In the genomic region with DNA sequence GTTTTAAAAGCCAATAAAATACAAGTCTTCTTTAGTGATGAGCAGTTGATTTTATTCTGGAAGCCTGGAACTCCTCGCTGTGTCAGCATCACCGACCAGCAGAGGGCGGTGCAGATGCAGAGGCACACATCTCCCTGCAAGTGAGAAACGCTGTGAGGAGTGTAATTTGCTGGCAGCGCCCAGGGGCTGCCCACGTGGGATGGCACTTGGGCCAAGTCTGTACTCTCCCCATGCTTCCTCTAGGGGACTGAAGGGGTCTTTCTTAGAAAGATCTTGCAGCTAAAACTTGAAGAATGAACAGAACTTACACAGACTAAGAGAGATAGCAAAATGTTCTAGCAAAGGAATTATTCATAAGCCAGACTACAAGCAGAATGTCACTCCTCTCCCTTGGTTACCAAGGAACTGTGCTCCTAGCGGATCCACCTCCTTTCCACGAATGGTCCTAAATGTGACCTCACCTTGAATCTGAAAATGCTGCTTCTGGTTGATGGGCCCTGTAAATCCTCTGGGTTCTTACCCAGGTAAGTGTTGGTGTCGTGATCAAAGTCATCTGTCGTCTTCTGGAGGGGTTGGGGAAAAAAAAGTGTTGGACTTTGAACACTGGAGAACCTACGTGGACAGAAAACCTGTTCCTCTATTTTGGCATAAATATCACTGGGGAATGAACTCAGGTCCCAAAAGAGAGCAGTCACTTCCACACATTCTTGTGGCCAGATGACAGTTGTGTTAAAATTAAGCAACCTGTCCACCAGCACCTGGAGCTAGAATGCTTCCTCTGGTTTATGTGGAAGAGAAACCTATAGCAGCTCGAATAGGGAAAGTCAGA, we compare ENCODE assay signal across 8 cellular contexts.
A peak's percentile ranks its signal among the peaks of the same experiment; 100 is the strongest.
DNase-seq lines count a peak whose midpoint lies in the region; ATAC-seq and TF ChIP-seq lines count a peak whose summit lies in the region.

No MANE protein-coding gene starts in this region.

- H3K27me3 Mint-ChIP-seq in nephron progenitor cell (ENCODE audit: low read depth, poor library complexity): peaks cover 17% of the 10 kb centered on the region

- H3K9me3 Mint-ChIP-seq in nephron progenitor cell: no peaks in the 10 kb centered on the region

- no peaks in the 10 kb centered on the region for H3K79me2 ChIP-seq in OCI-LY3 (ENCODE audit: low read length)

- H3K4me3 ChIP-seq in OCI-LY3 (ENCODE audit: low read length): no peak overlapping the region

- H3K36me3 ChIP-seq in OCI-LY3 (replicated peaks; ENCODE audit: low read depth, low read length): no peaks in the 10 kb centered on the region

- no peaks in the 10 kb centered on the region for H4K20me1 ChIP-seq in OCI-LY3 (ENCODE audit: insufficient read depth, low read length)

- DNase-seq in DMS153 (lab: John Stamatoyannopoulos, UW) (peak; percentile 45), HPDE6-E6E7 (ENCODE audit: extremely low spot score) (peak; percentile 71), activated T-cell treated with anti-CD3 and anti-CD28 coated beads for 48 hours (ENCODE audit: low read depth) (peak; percentile 73), fibroblast of gingiva (ENCODE audit: low read depth) (peak; percentile 61), nephron progenitor cell (peak; percentile 82)
- DNase-seq in stimulated activated naive CD4-positive, alpha-beta T cell treated with Interleukin-2 at 50 U/mL for 16 hours (lab: John Stamatoyannopoulos, UW): peak; percentile 67

- H3K4me2 ChIP-seq in OCI-LY3 (ENCODE audit: low read length): peak overlapping the region; percentile 38

- peaks cover 4% of the 10 kb centered on the region; the same call in 1 of the 2 replicates for H3K4me1 ChIP-seq in OCI-LY3 (ENCODE audit: low read length)

- H3K27me3 ChIP-seq in OCI-LY3 (ENCODE audit: low read depth, low read length): no peaks in the 10 kb centered on the region

- TF ChIP-seq CTCF in OCI-LY3 (IDR thresholded peaks at IDR 0.05; ENCODE audit: low read depth, low read length) (peak; percentile 97), nephron progenitor cell (IDR thresholded peaks at IDR 0.05) (peak; percentile 93)

- H3K4me1 Mint-ChIP-seq in nephron progenitor cell: no peaks in the 10 kb centered on the region

- H3K9ac ChIP-seq in OCI-LY3 (ENCODE audit: low read length): no peak overlapping the region

- ATAC-seq in GM21390 (IDR thresholded peaks at IDR 0.05; ENCODE audit: unreplicated experiment): peak; percentile 87

- no peak overlapping the region for H3K27ac ChIP-seq in OCI-LY3 (ENCODE audit: low read length)

- no peaks in the 10 kb centered on the region for H3K9me3 ChIP-seq in OCI-LY3 (ENCODE audit: insufficient read depth, low read length)

- H2AFZ ChIP-seq in OCI-LY3 (ENCODE audit: low read depth, low read length): no peak overlapping the region

- no peak overlapping the region for H3K27ac Mint-ChIP-seq in nephron progenitor cell

- no peak overlapping the region for H3K4me3 Mint-ChIP-seq in nephron progenitor cell

- no peaks in the 10 kb centered on the region for H3K36me3 Mint-ChIP-seq in nephron progenitor cell (ENCODE audit: low read depth)
